Comparison of ENCODE assay signal across 30 cellular contexts in the genomic region with DNA sequence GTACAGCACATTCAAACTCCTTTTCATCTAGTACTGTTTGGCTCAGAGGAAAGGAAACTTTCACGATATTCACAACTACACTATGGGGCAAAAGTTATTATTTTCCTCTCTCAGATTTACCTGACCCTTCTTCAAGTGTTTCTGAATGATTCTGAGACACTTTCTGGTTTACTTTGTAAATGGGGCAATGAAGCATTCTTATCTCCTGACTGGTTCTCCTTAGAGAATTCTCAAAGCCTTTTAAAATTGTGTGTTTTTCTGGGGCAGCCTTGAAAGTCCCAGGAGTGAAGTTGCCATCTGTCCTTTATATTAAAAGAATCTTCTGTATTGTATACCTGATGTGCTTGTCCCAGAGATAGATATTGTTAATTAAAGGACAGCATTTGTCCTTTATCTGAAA.
A peak's percentile ranks its signal among the peaks of the same experiment; 100 is the strongest.
DNase-seq lines count a peak whose midpoint lies in the region; ATAC-seq and TF ChIP-seq lines count a peak whose summit lies in the region.
"Had no signal": no experiment of that assay in that cellular context is flagged by ENCODE, and none has a peak within 500 bp of the region (broad histone marks: within the 10 kb centered on the region; RNA-seq: fewer than 3 reads in every experiment).

No MANE protein-coding gene starts in this region.

- peaks cover 21% of the 10 kb centered on the region for H3K4me1 ChIP-seq in adipocyte (ENCODE audit: control insufficient read depth, insufficient read depth, low read length)
- H3K4me1 ChIP-seq: A549, BE2C, testis had no signal

- peak overlapping the region; percentile 14 for H3K4me3 ChIP-seq in adipocyte (ENCODE audit: low read length)
- no peak overlapping the region for H3K4me3 ChIP-seq in fibroblast of the aortic adventitia (ENCODE audit: low read depth, low read length)
- H3K4me3 ChIP-seq: A549, mucosa of descending colon, testis had no signal

- H3K9ac ChIP-seq in adipocyte (ENCODE audit: low read length), result no peak overlapping the region

- H3K4me3 Mint-ChIP-seq in stimulated activated memory B cell treated with anti-CD40 and anti-IgM and Interleukin-4, amounts not matched to agents 10 μg/mL and 1 μg/mL and 100 μg/mL, for 72 hours, result no peak overlapping the region
- H3K4me3 Mint-ChIP-seq: activated naive CD8-positive, alpha-beta T cell; CD8-positive, alpha-beta T cell; H9; natural killer cell had no signal

- H3K27ac Mint-ChIP-seq in stimulated activated memory B cell treated with anti-CD40 and anti-IgM and Interleukin-4, amounts not matched to agents 10 μg/mL and 1 μg/mL and 100 μg/mL, for 72 hours, result no peak overlapping the region
- H3K27ac Mint-ChIP-seq: activated naive CD8-positive, alpha-beta T cell; CD8-positive, alpha-beta T cell had no signal

- H3K36me3 Mint-ChIP-seq in stimulated activated memory B cell treated with anti-CD40 and anti-IgM and Interleukin-4, amounts not matched to agents 10 μg/mL and 1 μg/mL and 100 μg/mL, for 72 hours, result peaks cover 11% of the 10 kb centered on the region
- H3K36me3 Mint-ChIP-seq: natural killer cell had no signal

- H3K9me3 Mint-ChIP-seq in stimulated activated memory B cell treated with anti-CD40 and anti-IgM and Interleukin-4, amounts not matched to agents 10 μg/mL and 1 μg/mL and 100 μg/mL, for 72 hours, result no peaks in the 10 kb centered on the region
- H3K9me3 Mint-ChIP-seq: CD8-positive, alpha-beta T cell; H9; natural killer cell had no signal

- peak; percentile 42 for DNase-seq in GM03348 (ENCODE audit: low spot score)
- peak; percentile 62 for DNase-seq in adipocyte (ENCODE audit: low read depth)
- peak; percentile 41 for DNase-seq in fibroblast of the aortic adventitia (ENCODE audit: low read depth)
- no peak for DNase-seq in AG20443 (ENCODE audit: low spot score)
- no peak for DNase-seq in NK-92 (lab: John Stamatoyannopoulos, UW; ENCODE audit: unreplicated experiment)
- DNase-seq: activated CD4-positive, alpha-beta T cell treated with anti-CD3 and anti-CD28 coated beads for 48 hours; activated effector memory CD4-positive, alpha-beta T cell treated with Interleukin-2 at 50 U/mL for 16 hours; activated T-cell treated with anti-CD3 and anti-CD28 coated beads, Interleukin-2, amount 50 U/mL, for 1 hour; aorta; BE2C; CD8-positive, alpha-beta T cell; cortex of kidney; erythroblast; H9; mucosa of descending colon; natural killer cell; NCI-H1436 treated with DMSO at 0.1 percent for 48 hours; NCI-H2107; NCI-H446; occipital lobe; SIG-M5; small intestine; stimulated activated naive CD8-positive, alpha-beta T cell treated with anti-CD3 and anti-CD28 coated beads, Interleukin-15, Interleukin-2, amounts not matched to agents 100 U/mL and 50 U/mL, for 24 hours; T1000; testis had no signal

- no peaks in the 10 kb centered on the region for H3K27me3 ChIP-seq in adipocyte (replicated peaks; ENCODE audit: control insufficient read depth, insufficient read depth, low read length)
- H3K27me3 ChIP-seq: BE2C, testis had no signal

- H3K9me3 ChIP-seq in adipocyte (ENCODE audit: control insufficient read depth, low read length), result no peaks in the 10 kb centered on the region
- H3K9me3 ChIP-seq: A549, BE2C, mucosa of descending colon, testis had no signal

- TF ChIP-seq CTCF in 22Rv1 (IDR thresholded peaks at IDR 0.05) (no peak), fibroblast of the aortic adventitia (IDR thresholded peaks at IDR 0.05; ENCODE audit: insufficient read depth, low read length) (no peak)

- H3K4me1 Mint-ChIP-seq in stimulated activated memory B cell treated with anti-CD40 and anti-IgM and Interleukin-4, amounts not matched to agents 10 μg/mL and 1 μg/mL and 100 μg/mL, for 72 hours, result no peaks in the 10 kb centered on the region

- H3K27ac ChIP-seq in 22Rv1, result 0 out of 2 replicates have a peak overlapping the region, but pooled peaks have one; percentile 2
- H3K27ac ChIP-seq: A549, testis had no signal

- no peaks in the 10 kb centered on the region for H3K27me3 Mint-ChIP-seq in stimulated activated memory B cell treated with anti-CD40 and anti-IgM and Interleukin-4, amounts not matched to agents 10 μg/mL and 1 μg/mL and 100 μg/mL, for 72 hours
- H3K27me3 Mint-ChIP-seq: activated naive CD8-positive, alpha-beta T cell had no signal

- no peaks in the 10 kb centered on the region for H3K36me3 ChIP-seq in adipocyte (ENCODE audit: control insufficient read depth, insufficient read depth, low read length, severe bottlenecking)
- H3K36me3 ChIP-seq: BE2C had no signal

- no peak for ATAC-seq in GM18907 (IDR thresholded peaks at IDR 0.05; ENCODE audit: unreplicated experiment)
- ATAC-seq in stimulated activated memory B cell treated with anti-CD40 and anti-IgM and Interleukin-4, amounts not matched to agents 10 μg/mL and 1 μg/mL and 100 μg/mL, for 72 hours, result no peak
- ATAC-seq: A549; CD8-positive, alpha-beta T cell; mucosa of descending colon; natural killer cell; stimulated activated naive CD8-positive, alpha-beta T cell treated with anti-CD3 and anti-CD28 coated beads, Interleukin-15, Interleukin-2, amounts not matched to agents 100 U/mL and 50 U/mL, for 24 hours had no signal

Comparison
In these comparisons a context has a peak if more than half of its experiments do, and no peak if none do; other contexts are left out.
1. DNase-seq: peak in GM03348 (single experiment), adipocyte (single experiment) and fibroblast of the aortic adventitia (single experiment); none in AG20443 (single experiment) and NK-92 (single experiment).